ENCODE assay signal across 6 cellular contexts in genomic region chr19:14091885-14092462, GRCh38. TPM values are rescaled to one million over a fixed set of nuclear protein-coding genes. Genes with fewer than 3 reads are reported as not detected.
DNase-seq lines count a peak whose midpoint lies in the region; ATAC-seq, FAIRE-seq and TF ChIP-seq lines count a peak whose summit lies in the region.

No MANE protein-coding gene starts in this region.

- no peaks in the 10 kb centered on the region for H3K27me3 Mint-ChIP-seq in CD4-positive, alpha-beta T cell

- no peak for TF ChIP-seq POLR2A in adrenal gland (IDR thresholded peaks at IDR 0.05)

- H3K36me3 ChIP-seq in adrenal gland (replicated peaks in 1 of 2) (peaks cover 0 to 22% of the 10 kb centered on the region in 2 donors), muscle layer of duodenum (ENCODE audit: control insufficient read depth in 1 of 2, insufficient read depth in 2 of 2, low read length in 2 of 2) (peaks cover 7 to 14% of the 10 kb centered on the region in 2 donors)

- H3K27me3 ChIP-seq in CD4-positive, alpha-beta T cell (ENCODE audit: control insufficient read depth, insufficient read depth, low read length): no peaks in the 10 kb centered on the region
- H3K27me3 ChIP-seq in adrenal gland (no peaks in the 10 kb centered on the region), muscle layer of duodenum (ENCODE audit: low read depth, low read length) (no peaks in the 10 kb centered on the region)

- H3K27ac Mint-ChIP-seq in CD4-positive, alpha-beta T cell: peak overlapping the region; percentile 87

- peaks cover 7% of the 10 kb centered on the region for H3K9me3 ChIP-seq in CD4-positive, alpha-beta T cell (ENCODE audit: control insufficient read depth, low read length)
- H3K9me3 ChIP-seq in adrenal gland (replicated peaks in 1 of 3) (peaks cover 0 to 5% (median 0%) of the 10 kb centered on the region in 3 donors), muscle layer of duodenum (ENCODE audit: control insufficient read depth in 1 of 2, low read length in 2 of 2) (peaks cover 6 to 8% of the 10 kb centered on the region in 2 donors)

- POLR2A ChIA-PET in CD4-positive, alpha-beta T cell (lab: Charles Lee): interaction anchor here (0.8 to 3.6 kb wide), 9 partner anchors 10 to 1300 kb away, joined by 3 to 39 read pairs (median 6); partner anchors contain the start of genes ASF1B, IL27RA, JUNB and MISP3

- peak overlapping the region; percentile 100 for H3K4me3 Mint-ChIP-seq in CD4-positive, alpha-beta T cell

- WGBS in adrenal gland, 4 donors: 17 to 23% (median 19%) methylated on average over 14 of the region's 14 CpGs

- H3K4me1 Mint-ChIP-seq in CD4-positive, alpha-beta T cell (ENCODE audit: low read depth): peaks cover 27% of the 10 kb centered on the region

- H3K9me3 Mint-ChIP-seq in CD4-positive, alpha-beta T cell: peaks cover 4% of the 10 kb centered on the region

- TF ChIP-seq CTCF in CD4-positive, alpha-beta T cell (IDR thresholded peaks at IDR 0.05): no peak
- TF ChIP-seq CTCF in adrenal gland (IDR thresholded peaks at IDR 0.05): no peak

- peak overlapping the region; percentile 84 for H3K27ac ChIP-seq in CD4-positive, alpha-beta T cell (ENCODE audit: low read depth, low read length)
- peak overlapping the region in 4 of 5 donors; percentile 91 to 98 (median 94) for H3K27ac ChIP-seq in adrenal gland
- no peak overlapping the region for H3K27ac ChIP-seq in muscle layer of duodenum (ENCODE audit: low read length)

- DNase-seq in CD4-positive, alpha-beta T cell: peak in 5 of 10 experiments; percentile 38 to 58 (median 42)
- DNase-seq in adrenal gland (peak in 1 of 7 donors; percentile 47), urothelium cell line (ENCODE audit: low spot score) (no peak), cerebellar nuclear complex (lab: John Stamatoyannopoulos, UW) (no peak)

- H3K4me1 ChIP-seq in adrenal gland (replicated peaks in 1 of 2) (peaks cover 0 to 21% of the 10 kb centered on the region in 2 donors), muscle layer of duodenum (ENCODE audit: control insufficient read depth in 1 of 2, insufficient read depth in 2 of 2, low read length in 2 of 2) (peaks cover 0 to 16% of the 10 kb centered on the region in 2 donors)

- CTCF ChIA-PET in CD4-positive, alpha-beta T cell (lab: Charles Lee): interaction anchor here (0.6 to 2.2 kb wide), 4 partner anchors 20 to 304 kb away, joined by 3 to 8 read pairs (median 4); partner anchors contain the start of genes ASF1B and MISP3

- H3K4me3 ChIP-seq in adrenal gland: peak overlapping the region in 2 of 4 donors; percentile 64 to 92
- peak overlapping the region; percentile 76 to 81 for H3K4me3 ChIP-seq in muscle layer of duodenum (ENCODE audit: low read depth in 1 of 2, low read length in 2 of 2)

- no peak for FAIRE-seq in urothelium cell line (lab: Jason Lieb, UNC)

- intact Hi-C loops in CD4-positive, alpha-beta T cell (cut with DNase I, micrococcal nuclease): loop anchor here (1.0 to 2.0 kb wide), 3 partner anchors 23 to 43 kb away; partner anchors contain the start of gene PRKACA (in 1 of the 2)
- intact Hi-C loops in adrenal gland (cut with DNase I): no loop called here

- peak; percentile 11 for ATAC-seq in CD4-positive, alpha-beta T cell (ENCODE audit: poor library complexity)
- ATAC-seq in HG03045 (IDR thresholded peaks at IDR 0.05; ENCODE audit: unreplicated experiment): peak; percentile 10

- peaks cover 40% of the 10 kb centered on the region for H3K36me3 Mint-ChIP-seq in CD4-positive, alpha-beta T cell (ENCODE audit: low read depth)

RNA-seq across cellular contexts. Expression of gene SAMD1, which starts 1.4 kb away (rescaled TPM):
- 10 to 100 TPM; 29.4 to 30.1 TPM for total RNA-seq in CD4-positive, alpha-beta T cell
- 10 to 100 TPM; 13.2 to 40.6 (median 27.2) TPM for total RNA-seq in adrenal gland
- polyA plus RNA-seq in adrenal gland: 10 to 100 TPM; 10.0 to 41.9 (median 28.4) TPM

RNA-seq across cellular contexts. Expression of gene C19orf67, which starts 6.4 kb away (rescaled TPM):
- not detected for total RNA-seq in CD4-positive, alpha-beta T cell
- total RNA-seq in adrenal gland: not detected
- not detected for polyA plus RNA-seq in adrenal gland

RNA-seq across cellular contexts. Expression of gene MISP3, which starts 19.4 kb away (rescaled TPM):
- total RNA-seq in CD4-positive, alpha-beta T cell: under 1 TPM; 0.39 to 0.49 TPM
- total RNA-seq in adrenal gland: 10 to 100 TPM in 2 of 8 donors, 1 to 10 TPM in 6; 2.4 to 87.9 (median 3.2) TPM
- 1 to 10 TPM; 1.7 to 9.8 (median 4.0) TPM for polyA plus RNA-seq in adrenal gland

RNA-seq across cellular contexts. Expression of gene PRKACA, which starts 25.6 kb away (rescaled TPM):
- total RNA-seq in CD4-positive, alpha-beta T cell: 10 to 100 TPM; 27.4 to 29.8 TPM
- 100 to 1,000 TPM; 106 to 457 (median 189) TPM for total RNA-seq in adrenal gland
- 100 to 1,000 TPM; 145 to 352 (median 155) TPM for polyA plus RNA-seq in adrenal gland

RNA-seq across cellular contexts. Expression of gene PALM3, which starts 30.1 kb away (rescaled TPM):
- total RNA-seq in CD4-positive, alpha-beta T cell: under 1 TPM in 1 of 2 experiments, not detected in 1; 0.25 TPM
- under 1 TPM in 3 of 8 donors, not detected in 5; 0.63 to 0.76 (median 0.69) TPM for total RNA-seq in adrenal gland
- 1 to 10 TPM in 1 of 3 donors, under 1 TPM in 2; 0.18 to 1.9 (median 0.27) TPM for polyA plus RNA-seq in adrenal gland

Comparison
In these comparisons a context has a peak if more than half of its experiments do, and no peak if none do; other contexts are left out.
1. intact Hi-C loops: an anchor here in CD4-positive, alpha-beta T cell (1.0 to 2.0 kb wide); none called in adrenal gland.